Comparison of ENCODE assay signal across 8 cellular contexts in genomic region chr14:101761032-101761880, GRCh38. TPM values are rescaled to one million over a fixed set of nuclear protein-coding genes. Genes with fewer than 3 reads are reported as not detected.
A peak's percentile ranks its signal among the peaks of the same experiment; 100 is the strongest.
DNase-seq lines count a peak whose midpoint lies in the region; ATAC-seq and TF ChIP-seq lines count a peak whose summit lies in the region.

Gene PPP2R5C (plus strand): TSS chr14:101761709. CDS start chr14:101761894, 185 bp downstream.

- peak within 1 kb of the TSS; percentile 63; the same call in 1 of the 2 replicates for H3K9ac ChIP-seq in HUES48 (ENCODE audit: low read depth, low read length)

- intact Hi-C loops in mucosa of descending colon (cut with DNase I, micrococcal nuclease), result loop anchor here in 1 of 2 donors (2.0 kb wide), 1 partner anchor 54 kb away; no protein-coding TSS in a partner anchor

- TF ChIP-seq CTCF in mucosa of descending colon (IDR thresholded peaks at IDR 0.05), result no peak

- peak within 1 kb of the TSS; percentile 92 for H3K27ac ChIP-seq in HUES48 (ENCODE audit: low read depth, low read length)

- H3K4me3 ChIP-seq in HUES48 (ENCODE audit: low read depth, low read length) (peak within 1 kb of the TSS; percentile 100), mucosa of descending colon (peak within 1 kb of the TSS; percentile 59)

- H3K9me3 ChIP-seq in HUES48 (ENCODE audit: control insufficient read depth, insufficient read depth, low read length), result no peaks in the 10 kb centered on the region
- H3K9me3 ChIP-seq in mucosa of descending colon, result no peaks in the 10 kb centered on the region

- H3K36me3 ChIP-seq in HUES48 (ENCODE audit: control insufficient read depth, insufficient read depth, low read length), result peaks cover 8% of the 10 kb centered on the region
- H3K36me3 ChIP-seq in mucosa of descending colon (ENCODE audit: low read depth), result no peaks in the 10 kb centered on the region

- peaks cover 7% of the 10 kb centered on the region for H3K4me1 ChIP-seq in HUES48 (ENCODE audit: control insufficient read depth, insufficient read depth, low read length)
- H3K4me1 ChIP-seq in mucosa of descending colon (ENCODE audit: low read depth), result peaks cover 9% of the 10 kb centered on the region

- ATAC-seq in GM21390 (IDR thresholded peaks at IDR 0.05; ENCODE audit: unreplicated experiment) (peak; percentile 61), mucosa of descending colon (peak; percentile 81)

- peak; percentile 92 for DNase-seq in COLO829 (ENCODE audit: low spot score)
- peak; percentile 83 for DNase-seq in OCI-M1 (lab: John Stamatoyannopoulos, UW)
- peak; percentile 80 for DNase-seq in activated T-cell treated with anti-CD3 and anti-CD28 coated beads for 24 hours (ENCODE audit: low read depth)
- DNase-seq in epidermal melanocyte (ENCODE audit: insufficient read length, low spot score), result peak; percentile 94
- DNase-seq in mucosa of descending colon, result peak; percentile 92 to 96 (median 94)
- DNase-seq in stimulated activated CD8-positive, alpha-beta memory T cell treated with anti-CD3 and anti-CD28 coated beads, Interleukin-2, amount 100 ng/mL, for 48 hours (ENCODE audit: low read depth in 2 of 2), result peak; percentile 78 to 79

- peaks cover 23% of the 10 kb centered on the region for H3K27me3 ChIP-seq in HUES48 (ENCODE audit: control insufficient read depth, insufficient read depth, low read length)

RNA-seq across cellular contexts. Expression of gene PPP2R5C, which starts in this region (rescaled TPM):
- 100 to 1,000 TPM; 131 to 173 (median 160) TPM for total RNA-seq in mucosa of descending colon

Comparison
In these comparisons a context has a peak if more than half of its experiments do, and no peak if none do; other contexts are left out.
1. Peak in every context shown above with its lines: DNase-seq, ATAC-seq, H3K4me3 ChIP-seq and H3K27ac ChIP-seq.